ENCODE assay signal across 31 cellular contexts in genomic region chr6:139013185-139013800, GRCh38.
"Had no signal": no experiment of that assay in that cellular context is flagged by ENCODE, and none has a peak within 500 bp of the region (broad histone marks: within the 10 kb centered on the region; RNA-seq: fewer than 3 reads in every experiment).

No MANE protein-coding gene starts in this region.

- H3K4me1 Mint-ChIP-seq: immature natural killer cell had no signal

- H3K4me3 ChIP-seq: adrenal gland, cardiac muscle cell, colonic mucosa, dorsolateral prefrontal cortex, lung, pancreas, prostate gland, sigmoid colon, testis, vagina had no signal

- H3K36me3 Mint-ChIP-seq: activated naive CD8-positive, alpha-beta T cell treated with anti-CD3 and anti-CD28 coated beads for 36 hours; brain; immature natural killer cell; type B pancreatic cell had no signal

- H3K27me3 Mint-ChIP-seq: brain, type B pancreatic cell had no signal

- H3K27me3 ChIP-seq: cardiac muscle cell, colonic mucosa, dorsolateral prefrontal cortex, pancreas, sigmoid colon, testis, vagina had no signal

- H3K4me1 ChIP-seq: colonic mucosa, prostate gland, vagina had no signal

- H3K36me3 ChIP-seq: adrenal gland, cardiac muscle cell, colonic mucosa, pancreas, prostate gland, sigmoid colon, vagina had no signal

- H3K4me3 Mint-ChIP-seq: activated naive CD8-positive, alpha-beta T cell treated with anti-CD3 and anti-CD28 coated beads for 36 hours; activated T-cell treated with anti-CD3 and anti-CD28 coated beads, Interleukin-2, amount 50 U/mL, for 72 hours; effector memory CD8-positive, alpha-beta T cell; immature natural killer cell; type B pancreatic cell had no signal

- DNase-seq: activated CD4-positive, alpha-beta T cell treated with anti-CD3 and anti-CD28 coated beads for 4 hours; activated CD4-positive, alpha-beta T cell treated with anti-CD3 and anti-CD28 coated beads, Interleukin-2, amount 50 U/mL, for 4 hours; activated naive CD4-positive, alpha-beta T cell; activated naive CD8-positive, alpha-beta T cell treated with anti-CD3 and anti-CD28 coated beads for 36 hours; activated T-cell treated with anti-CD3 and anti-CD28 coated beads for 4 hours; activated T-cell treated with anti-CD3 and anti-CD28 coated beads, Interleukin-2, amount 50 U/mL, for 72 hours; adrenal gland; aorta; cerebellar nuclear complex; colonic mucosa; dorsolateral prefrontal cortex; effector memory CD8-positive, alpha-beta T cell; erythroblast; head of caudate nucleus; immature natural killer cell; kidney; left colon; pancreas; retina; sigmoid colon; small intestine; stimulated activated CD4-positive, alpha-beta T cell treated with anti-CD3 and anti-CD28 coated beads, Interleukin-1b, Interleukin-23, amount 100 ng/mL, for 48 hours; stimulated activated CD4-positive, alpha-beta T cell treated with anti-CD3 and anti-CD28 coated beads, Interleukin-4, amount 100 ng/mL, for 4 hours; stimulated activated naive CD4-positive, alpha-beta T cell; testis had no signal

- H3K27ac Mint-ChIP-seq: activated naive CD8-positive, alpha-beta T cell treated with anti-CD3 and anti-CD28 coated beads for 36 hours; activated T-cell treated with anti-CD3 and anti-CD28 coated beads, Interleukin-2, amount 50 U/mL, for 72 hours; immature natural killer cell; type B pancreatic cell had no signal

- H3K27ac ChIP-seq: adrenal gland, cardiac muscle cell, colonic mucosa, dorsolateral prefrontal cortex, pancreas, prostate gland, sigmoid colon, testis, vagina had no signal

- FAIRE-seq: kidney, pancreas, small intestine had no signal

- H3K9me3 ChIP-seq: adrenal gland, colonic mucosa, pancreas, prostate gland, sigmoid colon, testis, vagina had no signal

- H3K9me3 Mint-ChIP-seq: activated naive CD8-positive, alpha-beta T cell treated with anti-CD3 and anti-CD28 coated beads for 36 hours; activated T-cell treated with anti-CD3 and anti-CD28 coated beads, Interleukin-2, amount 50 U/mL, for 72 hours; effector memory CD8-positive, alpha-beta T cell; immature natural killer cell; type B pancreatic cell had no signal

- ATAC-seq: activated T-cell treated with anti-CD3 and anti-CD28 coated beads, Interleukin-2, amount 50 U/mL, for 72 hours; effector memory CD8-positive, alpha-beta T cell; left colon; pancreas had no signal
